ENCODE assay signal across 18 cellular contexts in genomic region chr4:110998308-110998707, GRCh38.
DNase-seq lines count a peak whose midpoint lies in the region; ATAC-seq and FAIRE-seq lines count a peak whose summit lies in the region.
"Had no signal": no experiment of that assay in that cellular context is flagged by ENCODE, and none has a peak within 500 bp of the region (broad histone marks: within the 10 kb centered on the region; RNA-seq: fewer than 3 reads in every experiment).

No MANE protein-coding gene starts in this region.

- DNase-seq in NCI-H1417 (lab: John Stamatoyannopoulos, UW) (peak in 2 of 3 experiments; percentile 11 to 84), RCC 7860 (ENCODE audit: low spot score) (peak; percentile 15), kidney tubule cell (ENCODE audit: low spot score) (peak; percentile 20), SIG-M5 treated with dmso at 0.1 percent for 504 hours (lab: John Stamatoyannopoulos, UW; ENCODE audit: unreplicated experiment) (no peak), cerebellum (ENCODE audit: low spot score) (no peak)
- DNase-seq in activated naive CD4-positive, alpha-beta T cell treated with Interleukin-2 at 50 U/mL for 16 hours: no peak
- DNase-seq: ACHN; AML-193; CD4-positive, alpha-beta T cell; DMS153; DMS79; GF-D8; GOT3; H7; HFFc6 had no signal

- peak; percentile 22 for FAIRE-seq in RCC 7860 (lab: Jason Lieb, UNC)
- FAIRE-seq: A204.1 had no signal

- ATAC-seq in GM21526 (IDR thresholded peaks at IDR 0.05; ENCODE audit: low FRiP score, unreplicated experiment): no peak
- ATAC-seq: HCT116 had no signal

Comparison
In these comparisons a context has a peak if more than half of its experiments do, and no peak if none do; other contexts are left out.
1. DNase-seq: peak in NCI-H1417 (2 of 3), RCC 7860 (single experiment) and kidney tubule cell (single experiment); none in SIG-M5 treated with dmso at 0.1 percent for 504 hours (single experiment), cerebellum (single experiment) and activated naive CD4-positive, alpha-beta T cell treated with Interleukin-2 at 50 U/mL for 16 hours (single experiment).